Comparison of ENCODE assay signal across 11 cellular contexts in the genomic region with DNA sequence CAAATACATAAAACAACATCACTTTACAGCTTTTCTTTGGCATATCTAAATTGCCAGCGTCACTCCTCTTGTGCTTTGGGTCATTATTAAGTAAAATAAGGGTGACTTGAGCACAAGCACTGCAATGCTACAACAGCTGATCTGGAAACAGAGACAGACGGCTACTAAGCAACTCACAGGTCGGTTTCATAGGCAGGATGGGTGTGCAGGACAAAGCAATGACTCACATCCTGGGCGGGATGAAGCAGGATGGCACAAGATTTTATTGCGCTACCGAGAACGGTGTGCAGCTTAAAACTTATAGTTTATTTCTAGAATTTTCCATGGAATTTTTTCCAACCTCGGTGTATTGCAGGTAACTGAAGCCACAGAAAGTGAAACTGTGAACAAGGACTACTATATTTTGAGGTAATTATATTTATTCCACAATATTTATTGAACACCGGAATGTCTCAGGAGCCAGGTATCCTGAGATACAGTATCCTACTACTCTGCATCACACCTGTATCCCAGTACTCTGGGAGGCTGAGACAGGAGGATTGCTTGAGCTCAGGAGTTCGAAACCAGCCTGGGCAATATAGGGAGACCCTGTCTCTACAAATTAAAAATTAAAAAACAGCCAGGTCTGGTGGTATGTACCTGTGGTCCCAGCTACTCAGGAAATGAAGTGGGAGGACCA.
DNase-seq lines count a peak whose midpoint lies in the region; ATAC-seq and TF ChIP-seq lines count a peak whose summit lies in the region.
"Had no signal": no experiment of that assay in that cellular context is flagged by ENCODE, and none has a peak within 500 bp of the region (broad histone marks: within the 10 kb centered on the region; RNA-seq: fewer than 3 reads in every experiment).

No MANE protein-coding gene starts in this region.

- CTCF ChIA-PET in activated CD8-positive, alpha-beta T cell treated with anti-CD3 and anti-CD28 coated beads, Interleukin-2, amount 10 ng/mL, durations not matched to agents 7 days and 5 days (lab: Charles Lee) = no interaction called here

- in situ Hi-C loops in transverse colon (cut with MboI; ENCODE audit: low pct_ligation_motif_present in 1 of 4, low pct_unique_long_range_greater_than_20kb in 1 of 4, low sequenced_read_pairs in 3 of 4) = loop anchor here in 1 of 4 donors (25.0 kb wide), 1 partner anchor 213 kb away; the partner anchor contains the start of gene APBB2

- intact Hi-C loops in heart left ventricle (cut with DNase I) (no loop called here), Right ventricle myocardium inferior (cut with DNase I) (no loop called here), transverse colon (cut with DNase I; ENCODE audit: low total_unique reads) (no loop called here)

- POLR2A ChIA-PET in activated CD8-positive, alpha-beta T cell treated with anti-CD3 and anti-CD28 coated beads, Interleukin-2, amount 10 ng/mL, durations not matched to agents 7 days and 5 days (lab: Charles Lee) = no interaction called here

- H3K27ac ChIP-seq in heart left ventricle (peak overlapping the region in 9 of 12 donors; percentile 32 to 73 (median 54)), VCaP (0 out of 2 replicates have a peak overlapping the region, but pooled peaks have one; percentile 0), transverse colon (no peak overlapping the region)
- H3K27ac ChIP-seq: tibial artery had no signal

- H3K4me1 ChIP-seq in heart left ventricle (peaks cover 0 to 12% (median 4%) of the 10 kb centered on the region in 12 donors), transverse colon (no peaks in the 10 kb centered on the region)

- no peak for TF ChIP-seq CTCF in heart left ventricle (IDR thresholded peaks at IDR 0.05)
- TF ChIP-seq CTCF in VCaP (conservative IDR thresholded peaks at IDR 0.05) = no peak
- TF ChIP-seq CTCF in transverse colon (IDR thresholded peaks at IDR 0.05) = no peak

- H3K9me3 Mint-ChIP-seq in activated CD8-positive, alpha-beta T cell treated with anti-CD3 and anti-CD28 coated beads, Interleukin-2, amount 10 ng/mL, durations not matched to agents 7 days and 5 days (ENCODE audit: insufficient read depth) = no peaks in the 10 kb centered on the region
- H3K9me3 Mint-ChIP-seq: T-cell had no signal

- H3K9me3 ChIP-seq in heart left ventricle (no peaks in the 10 kb centered on the region), transverse colon (no peaks in the 10 kb centered on the region)
- H3K9me3 ChIP-seq: tibial artery had no signal

- no peak overlapping the region for H3K27ac Mint-ChIP-seq in activated CD8-positive, alpha-beta T cell treated with anti-CD3 and anti-CD28 coated beads, Interleukin-2, amount 10 ng/mL, durations not matched to agents 7 days and 5 days
- H3K27ac Mint-ChIP-seq: activated CD8-positive, alpha-beta memory T cell treated with anti-CD3 and anti-CD28 coated beads, Interleukin-2, amount 10 ng/mL, durations not matched to agents 7 days and 5 days; T-cell had no signal

- TF ChIP-seq POLR2A in heart left ventricle (IDR thresholded peaks at IDR 0.05) (no peak), transverse colon (IDR thresholded peaks at IDR 0.05) (no peak)

- WGBS in heart left ventricle, 4 donors = 69 to 82% (median 73%) methylated on average over 10 of the region's 10 CpGs
- 63 to 80% methylated on average over 5 to 10 of the region's 10 CpGs for WGBS in transverse colon (ENCODE audit: low coverage in 1 of 2), 2 donors

- H3K4me3 ChIP-seq in heart left ventricle (peak overlapping the region in 9 of 12 donors; percentile 6 to 42 (median 26)), transverse colon (no peak overlapping the region)
- H3K4me3 ChIP-seq: tibial artery had no signal

- no peaks in the 10 kb centered on the region for H3K27me3 ChIP-seq in heart left ventricle
- no peaks in the 10 kb centered on the region for H3K27me3 ChIP-seq in transverse colon
- H3K27me3 ChIP-seq: tibial artery had no signal

- H3K4me1 Mint-ChIP-seq in activated CD8-positive, alpha-beta T cell treated with anti-CD3 and anti-CD28 coated beads, Interleukin-2, amount 10 ng/mL, durations not matched to agents 7 days and 5 days (ENCODE audit: low read depth) = no peaks in the 10 kb centered on the region
- H3K4me1 Mint-ChIP-seq: activated CD8-positive, alpha-beta memory T cell treated with anti-CD3 and anti-CD28 coated beads, Interleukin-2, amount 10 ng/mL, durations not matched to agents 7 days and 5 days; T-cell had no signal

- ATAC-seq in heart left ventricle (peak in 3 of 4 donors; percentile 75 to 94 (median 80)), Right ventricle myocardium inferior (no peak), GM21723 (IDR thresholded peaks at IDR 0.05; ENCODE audit: unreplicated experiment) (no peak), HG03039 (IDR thresholded peaks at IDR 0.05; ENCODE audit: unreplicated experiment) (no peak)
- no peak for ATAC-seq in activated CD8-positive, alpha-beta T cell treated with anti-CD3 and anti-CD28 coated beads, Interleukin-2, amount 10 ng/mL, durations not matched to agents 7 days and 5 days
- ATAC-seq: activated CD8-positive, alpha-beta memory T cell treated with anti-CD3 and anti-CD28 coated beads, Interleukin-2, amount 10 ng/mL, durations not matched to agents 7 days and 5 days; T-cell had no signal

- H3K4me3 Mint-ChIP-seq in activated CD8-positive, alpha-beta T cell treated with anti-CD3 and anti-CD28 coated beads, Interleukin-2, amount 10 ng/mL, durations not matched to agents 7 days and 5 days = no peak overlapping the region
- H3K4me3 Mint-ChIP-seq: activated CD8-positive, alpha-beta memory T cell treated with anti-CD3 and anti-CD28 coated beads, Interleukin-2, amount 10 ng/mL, durations not matched to agents 7 days and 5 days; T-cell had no signal

- DNase-seq in heart left ventricle = peak in 4 of 5 donors; percentile 32 to 47 (median 46)
- DNase-seq in Right ventricle myocardium inferior (ENCODE audit: missing footprints) = no peak
- DNase-seq in iPS-NIHi7 (ENCODE audit: extremely low spot score) = peak; percentile 22
- DNase-seq in transverse colon = peak; percentile 44
- no peak for DNase-seq in activated CD8-positive, alpha-beta T cell treated with anti-CD3 and anti-CD28 coated beads, Interleukin-2, amount 10 ng/mL, durations not matched to agents 7 days and 5 days
- DNase-seq: activated CD8-positive, alpha-beta memory T cell treated with anti-CD3 and anti-CD28 coated beads, Interleukin-2, amount 10 ng/mL, durations not matched to agents 7 days and 5 days; T-cell had no signal

- peaks cover 10% of the 10 kb centered on the region for H3K27me3 Mint-ChIP-seq in activated CD8-positive, alpha-beta T cell treated with anti-CD3 and anti-CD28 coated beads, Interleukin-2, amount 10 ng/mL, durations not matched to agents 7 days and 5 days (ENCODE audit: low read depth)

- peaks cover 0 to 5% (median 0%) of the 10 kb centered on the region in 9 donors for H3K36me3 ChIP-seq in heart left ventricle
- no peaks in the 10 kb centered on the region for H3K36me3 ChIP-seq in transverse colon
- H3K36me3 ChIP-seq: tibial artery had no signal

- TF ChIP-seq EP300 in transverse colon (IDR thresholded peaks at IDR 0.05; ENCODE audit: low read depth) = no peak

- H3K36me3 Mint-ChIP-seq in activated CD8-positive, alpha-beta T cell treated with anti-CD3 and anti-CD28 coated beads, Interleukin-2, amount 10 ng/mL, durations not matched to agents 7 days and 5 days (ENCODE audit: low read depth) = no peaks in the 10 kb centered on the region
- H3K36me3 Mint-ChIP-seq: activated CD8-positive, alpha-beta memory T cell treated with anti-CD3 and anti-CD28 coated beads, Interleukin-2, amount 10 ng/mL, durations not matched to agents 7 days and 5 days; T-cell had no signal

Comparison
In these comparisons a context has a peak if more than half of its experiments do, and no peak if none do; other contexts are left out.
1. ATAC-seq: peak in heart left ventricle (3 of 4); none in Right ventricle myocardium inferior (single experiment), GM21723 (single experiment), activated CD8-positive, alpha-beta T cell treated with anti-CD3 and anti-CD28 coated beads, Interleukin-2, amount 10 ng/mL, durations not matched to agents 7 days and 5 days (single experiment) and HG03039 (single experiment).
2. DNase-seq: peak in heart left ventricle (4 of 5), iPS-NIHi7 (single experiment) and transverse colon (single experiment); none in Right ventricle myocardium inferior (single experiment) and activated CD8-positive, alpha-beta T cell treated with anti-CD3 and anti-CD28 coated beads, Interleukin-2, amount 10 ng/mL, durations not matched to agents 7 days and 5 days (single experiment).
3. H3K27ac ChIP-seq: peak in heart left ventricle (9 of 12) and VCaP (single experiment); none in transverse colon (0 of 4).
4. H3K4me3 ChIP-seq: peak in heart left ventricle (9 of 12); none in transverse colon (0 of 4).